ENCODE assay signal across 12 cellular contexts in the genomic region with DNA sequence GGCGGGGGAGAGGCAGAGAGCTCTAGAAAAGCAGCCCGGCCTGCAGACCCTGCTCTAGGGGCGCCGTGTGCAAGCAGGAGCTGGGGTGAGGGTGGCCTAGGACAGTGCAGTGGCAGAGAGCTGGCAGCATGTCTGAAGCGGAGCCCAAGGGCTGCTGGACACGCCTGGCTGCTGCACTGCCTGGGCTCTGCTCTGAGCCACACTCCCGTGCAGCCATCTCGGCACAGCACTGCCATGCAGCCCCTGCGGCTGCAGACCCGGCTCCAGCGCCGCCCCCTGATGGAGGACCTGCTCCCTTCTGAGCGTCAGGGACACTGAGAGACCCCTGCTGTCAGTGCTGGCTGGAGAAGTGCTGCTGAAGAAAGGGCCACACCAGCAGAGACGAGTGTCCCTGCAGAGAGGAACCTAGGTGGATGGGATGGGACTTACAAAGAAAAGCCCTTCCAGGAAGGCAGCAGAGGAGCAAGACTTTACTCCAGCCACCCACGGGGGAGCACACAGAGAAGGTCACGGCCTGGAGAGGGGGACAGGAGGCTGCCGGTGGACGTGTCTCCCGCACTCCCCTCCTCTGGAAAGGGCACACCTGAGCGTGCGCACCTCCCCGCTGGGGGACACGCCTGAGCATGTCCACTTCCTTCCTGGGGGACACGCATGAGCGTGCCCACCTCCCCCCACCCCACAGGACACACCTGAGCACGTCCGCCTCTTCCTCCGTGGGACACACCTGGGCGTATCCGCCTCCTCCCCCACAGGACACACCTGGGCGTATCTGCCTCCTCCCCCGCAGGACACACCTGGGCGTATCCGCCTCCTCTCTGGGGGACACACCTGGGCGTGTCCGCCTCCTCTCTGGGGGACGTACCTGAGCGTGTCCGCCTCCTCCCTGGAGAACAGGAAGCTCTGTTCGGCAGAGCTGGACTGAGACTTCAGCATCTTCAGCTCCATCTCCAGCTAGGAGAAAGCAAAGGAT.
DNase-seq lines count a peak whose midpoint lies in the region; ATAC-seq and TF ChIP-seq lines count a peak whose summit lies in the region.
"Had no signal": no experiment of that assay in that cellular context is flagged by ENCODE, and none has a peak within 500 bp of the region (broad histone marks: within the 10 kb centered on the region; RNA-seq: fewer than 3 reads in every experiment).

No MANE protein-coding gene starts in this region.

- peaks cover 19% of the 10 kb centered on the region for H3K9me3 Mint-ChIP-seq in WTC11

- no peak overlapping the region for H3K4me3 Mint-ChIP-seq in WTC11
- H3K4me3 Mint-ChIP-seq: brain had no signal

- 79% methylated on average over 40 of the region's 40 CpGs for WGBS in prostate gland

- POLR2A ChIA-PET in HEK293 (lab: Yijun Ruan, JAX) (no interaction called here), WTC11 (lab: Charles Lee) (no interaction called here)

- H3K4me1 Mint-ChIP-seq in WTC11: peaks cover 4% of the 10 kb centered on the region; the same call in 1 of the 2 replicates

- CTCF ChIA-PET in HEK293 (lab: Yijun Ruan, JAX): interaction anchor here (0.7 kb wide), 1 partner anchor 1615 kb away, joined by 3 read pairs; no protein-coding TSS in a partner anchor
- CTCF ChIA-PET in WTC11 (lab: Charles Lee): no interaction called here

- H3K4me3 ChIP-seq in HEK293 (ENCODE audit: low read depth, low read length): no peak overlapping the region
- H3K4me3 ChIP-seq in prostate gland: no peak overlapping the region

- no peaks in the 10 kb centered on the region for H3K27me3 Mint-ChIP-seq in WTC11 (ENCODE audit: low read depth)
- H3K27me3 Mint-ChIP-seq: brain had no signal

- TF ChIP-seq CTCF in HEK293 (tag by site-specific recombination; IDR thresholded peaks at IDR 0.05): no peak
- TF ChIP-seq CTCF in WTC11 (IDR thresholded peaks at IDR 0.05): no peak
- TF ChIP-seq CTCF in prostate gland (IDR thresholded peaks at IDR 0.05): no peak

- no peak for TF ChIP-seq POLR2A in prostate gland (IDR thresholded peaks at IDR 0.05)

- ATAC-seq in GM19023 (IDR thresholded peaks at IDR 0.05; ENCODE audit: unreplicated experiment) (peak; percentile 62), WTC11 (peak; percentile 95), HG03378 (IDR thresholded peaks at IDR 0.05; ENCODE audit: unreplicated experiment) (no peak)

- H3K9me3 ChIP-seq in HEK293 (ENCODE audit: control insufficient read depth, insufficient read depth, low read depth, low read length): no peaks in the 10 kb centered on the region
- no peaks in the 10 kb centered on the region for H3K9me3 ChIP-seq in prostate gland

- no peak overlapping the region for H3K27ac Mint-ChIP-seq in WTC11

- no peak overlapping the region for H3K27ac ChIP-seq in HEK293 (ENCODE audit: extremely low read depth, low read depth, low read length)
- no peak overlapping the region for H3K27ac ChIP-seq in prostate gland

- peaks cover 0 to 25% of the 10 kb centered on the region in 2 experiments; a peak in 1 of 3 replicates for H3K36me3 ChIP-seq in HEK293 (ENCODE audit: control insufficient read depth in 2 of 2, insufficient read depth in 1 of 2, low read length in 2 of 2)
- peaks cover 0 to 5% of the 10 kb centered on the region in 2 donors for H3K36me3 ChIP-seq in prostate gland

- DNase-seq in WTC11 (ENCODE audit: low spot score) (peak; percentile 75), prostate gland (ENCODE audit: low spot score) (peak; percentile 8), MV-4-11 (lab: John Stamatoyannopoulos, UW) (no peak), mucosa of gallbladder (ENCODE audit: low spot score) (no peak)
- no peak for DNase-seq in effector CD4-positive, alpha-beta T cell
- DNase-seq: DMS79; NCI-H446 treated with DMSO at 0.1 percent for 48 hours; stimulated activated CD4-positive, alpha-beta T cell treated with anti-CD3 and anti-CD28 coated beads, Interleukin-15, amount 100 ng/mL, for 24 hours had no signal

- peaks cover 31% of the 10 kb centered on the region for H3K36me3 Mint-ChIP-seq in WTC11

- H3K4me1 ChIP-seq in HEK293 (ENCODE audit: control insufficient read depth, insufficient read depth, low read length): no peaks in the 10 kb centered on the region
- no peaks in the 10 kb centered on the region for H3K4me1 ChIP-seq in prostate gland (replicated peaks)

- intact Hi-C loops in prostate gland (cut with DNase I): no loop called here

- H3K27me3 ChIP-seq in prostate gland (replicated peaks; ENCODE audit: insufficient read depth): no peaks in the 10 kb centered on the region

TF ChIP-seq in HEK293, 187 proteins besides CTCF, POLR2A, EP300 and RAD21 (continues in another document):
- TF ChIP-seq KLF8 (tag by site-specific recombination; IDR thresholded peaks at IDR 0.05): peak; percentile 77; the same call in 1 of the 2 replicates
- TF ChIP-seq, protein P1, sequence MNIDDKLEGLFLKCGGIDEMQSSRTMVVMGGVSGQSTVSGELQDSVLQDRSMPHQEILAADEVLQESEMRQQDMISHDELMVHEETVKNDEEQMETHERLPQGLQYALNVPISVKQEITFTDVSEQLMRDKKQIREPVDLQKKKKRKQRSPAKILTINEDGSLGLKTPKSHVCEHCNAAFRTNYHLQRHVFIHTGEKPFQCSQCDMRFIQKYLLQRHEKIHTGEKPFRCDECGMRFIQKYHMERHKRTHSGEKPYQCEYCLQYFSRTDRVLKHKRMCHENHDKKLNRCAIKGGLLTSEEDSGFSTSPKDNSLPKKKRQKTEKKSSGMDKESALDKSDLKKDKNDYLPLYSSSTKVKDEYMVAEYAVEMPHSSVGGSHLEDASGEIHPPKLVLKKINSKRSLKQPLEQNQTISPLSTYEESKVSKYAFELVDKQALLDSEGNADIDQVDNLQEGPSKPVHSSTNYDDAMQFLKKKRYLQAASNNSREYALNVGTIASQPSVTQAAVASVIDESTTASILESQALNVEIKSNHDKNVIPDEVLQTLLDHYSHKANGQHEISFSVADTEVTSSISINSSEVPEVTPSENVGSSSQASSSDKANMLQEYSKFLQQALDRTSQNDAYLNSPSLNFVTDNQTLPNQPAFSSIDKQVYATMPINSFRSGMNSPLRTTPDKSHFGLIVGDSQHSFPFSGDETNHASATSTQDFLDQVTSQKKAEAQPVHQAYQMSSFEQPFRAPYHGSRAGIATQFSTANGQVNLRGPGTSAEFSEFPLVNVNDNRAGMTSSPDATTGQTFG (tag by site-specific recombination; IDR thresholded peaks at IDR 0.05; ENCODE audit: borderline replicate concordance): no peak
- TF ChIP-seq, protein P2, sequence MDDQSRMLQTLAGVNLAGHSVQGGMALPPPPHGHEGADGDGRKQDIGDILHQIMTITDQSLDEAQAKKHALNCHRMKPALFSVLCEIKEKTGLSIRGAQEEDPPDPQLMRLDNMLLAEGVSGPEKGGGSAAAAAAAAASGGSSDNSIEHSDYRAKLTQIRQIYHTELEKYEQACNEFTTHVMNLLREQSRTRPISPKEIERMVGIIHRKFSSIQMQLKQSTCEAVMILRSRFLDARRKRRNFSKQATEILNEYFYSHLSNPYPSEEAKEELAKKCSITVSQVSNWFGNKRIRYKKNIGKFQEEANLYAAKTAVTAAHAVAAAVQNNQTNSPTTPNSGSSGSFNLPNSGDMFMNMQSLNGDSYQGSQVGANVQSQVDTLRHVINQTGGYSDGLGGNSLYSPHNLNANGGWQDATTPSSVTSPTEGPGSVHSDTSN (CRISPR knock-in tag; IDR thresholded peaks at IDR 0.05): no peak

TF ChIP-seq in WTC11, 78 proteins besides CTCF, POLR2A, EP300 and RAD21 (continues in another document):
- TF ChIP-seq JAZF1 (CRISPR knock-in tag; IDR thresholded peaks at IDR 0.05) (no peak), ATF1 (CRISPR knock-in tag; IDR thresholded peaks at IDR 0.05) (no peak), TEAD1 (CRISPR knock-in tag; IDR thresholded peaks at IDR 0.05) (no peak), SP1 (CRISPR knock-in tag; conservative IDR thresholded peaks at IDR 0.05) (peak; percentile 99)
- TF ChIP-seq, protein P3, sequence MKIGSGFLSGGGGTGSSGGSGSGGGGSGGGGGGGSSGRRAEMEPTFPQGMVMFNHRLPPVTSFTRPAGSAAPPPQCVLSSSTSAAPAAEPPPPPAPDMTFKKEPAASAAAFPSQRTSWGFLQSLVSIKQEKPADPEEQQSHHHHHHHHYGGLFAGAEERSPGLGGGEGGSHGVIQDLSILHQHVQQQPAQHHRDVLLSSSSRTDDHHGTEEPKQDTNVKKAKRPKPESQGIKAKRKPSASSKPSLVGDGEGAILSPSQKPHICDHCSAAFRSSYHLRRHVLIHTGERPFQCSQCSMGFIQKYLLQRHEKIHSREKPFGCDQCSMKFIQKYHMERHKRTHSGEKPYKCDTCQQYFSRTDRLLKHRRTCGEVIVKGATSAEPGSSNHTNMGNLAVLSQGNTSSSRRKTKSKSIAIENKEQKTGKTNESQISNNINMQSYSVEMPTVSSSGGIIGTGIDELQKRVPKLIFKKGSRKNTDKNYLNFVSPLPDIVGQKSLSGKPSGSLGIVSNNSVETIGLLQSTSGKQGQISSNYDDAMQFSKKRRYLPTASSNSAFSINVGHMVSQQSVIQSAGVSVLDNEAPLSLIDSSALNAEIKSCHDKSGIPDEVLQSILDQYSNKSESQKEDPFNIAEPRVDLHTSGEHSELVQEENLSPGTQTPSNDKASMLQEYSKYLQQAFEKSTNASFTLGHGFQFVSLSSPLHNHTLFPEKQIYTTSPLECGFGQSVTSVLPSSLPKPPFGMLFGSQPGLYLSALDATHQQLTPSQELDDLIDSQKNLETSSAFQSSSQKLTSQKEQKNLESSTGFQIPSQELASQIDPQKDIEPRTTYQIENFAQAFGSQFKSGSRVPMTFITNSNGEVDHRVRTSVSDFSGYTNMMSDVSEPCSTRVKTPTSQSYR (CRISPR knock-in tag; IDR thresholded peaks at IDR 0.05): peak; percentile 61; the same call in 1 of the 2 replicates
- TF ChIP-seq, protein P4, sequence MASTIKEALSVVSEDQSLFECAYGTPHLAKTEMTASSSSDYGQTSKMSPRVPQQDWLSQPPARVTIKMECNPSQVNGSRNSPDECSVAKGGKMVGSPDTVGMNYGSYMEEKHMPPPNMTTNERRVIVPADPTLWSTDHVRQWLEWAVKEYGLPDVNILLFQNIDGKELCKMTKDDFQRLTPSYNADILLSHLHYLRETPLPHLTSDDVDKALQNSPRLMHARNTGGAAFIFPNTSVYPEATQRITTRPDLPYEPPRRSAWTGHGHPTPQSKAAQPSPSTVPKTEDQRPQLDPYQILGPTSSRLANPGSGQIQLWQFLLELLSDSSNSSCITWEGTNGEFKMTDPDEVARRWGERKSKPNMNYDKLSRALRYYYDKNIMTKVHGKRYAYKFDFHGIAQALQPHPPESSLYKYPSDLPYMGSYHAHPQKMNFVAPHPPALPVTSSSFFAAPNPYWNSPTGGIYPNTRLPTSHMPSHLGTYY (CRISPR knock-in tag; IDR thresholded peaks at IDR 0.05): no peak

Comparison
In these comparisons a context has a peak if more than half of its experiments do, and no peak if none do; other contexts are left out.
1. DNase-seq: peak in WTC11 (single experiment) and prostate gland (single experiment); none in MV-4-11 (single experiment), mucosa of gallbladder (single experiment) and effector CD4-positive, alpha-beta T cell (single experiment).